In genomic region chr9:121485618-121486531, GRCh38 we compare ENCODE assay signal across 14 cellular contexts. TPM values are rescaled to one million over a fixed set of nuclear protein-coding genes. Genes with fewer than 3 reads are reported as not detected.
DNase-seq lines count a peak whose midpoint lies in the region; ATAC-seq and TF ChIP-seq lines count a peak whose summit lies in the region.
"Had no signal": no experiment of that assay in that cellular context is flagged by ENCODE, and none has a peak within 500 bp of the region (broad histone marks: within the 10 kb centered on the region; RNA-seq: fewer than 3 reads in every experiment).

No MANE protein-coding gene starts in this region.

- DNase-seq in GDM1 (lab: John Stamatoyannopoulos, UW) (peak; percentile 61), activated B cell treated with CpG ODN at 0.5 μM for 24 hours (no peak), right cardiac atrium (no peak), sigmoid colon (no peak), 8988T (no peak)
- DNase-seq in activated naive CD4-positive, alpha-beta T cell treated with anti-CD3 and anti-CD28 coated beads for 36 hours = no peak
- DNase-seq: BE2C, kidney glomerular epithelial cell, MM.1S, retina had no signal

- H3K9me3 ChIP-seq in right cardiac atrium (ENCODE audit: control insufficient read depth, low read length) (no peaks in the 10 kb centered on the region), sigmoid colon (no peaks in the 10 kb centered on the region)
- H3K9me3 ChIP-seq: BE2C had no signal

- intact Hi-C loops in activated B cell treated with CpG ODN at 0.5 μM for 24 hours (cut with micrococcal nuclease) (loop anchor here (1.0 kb wide), 1 partner anchor 12 kb away; no protein-coding TSS in a partner anchor), right cardiac atrium (cut with DNase I) (no loop called here), sigmoid colon (cut with DNase I) (no loop called here)
- intact Hi-C loops in activated naive CD4-positive, alpha-beta T cell treated with anti-CD3 and anti-CD28 coated beads for 36 hours (cut with micrococcal nuclease) = no loop called here

- peaks cover 21% of the 10 kb centered on the region for H3K4me1 ChIP-seq in right cardiac atrium (ENCODE audit: control insufficient read depth, insufficient read depth, low read length)
- peaks cover 0 to 12% (median 0%) of the 10 kb centered on the region in 4 donors for H3K4me1 ChIP-seq in sigmoid colon

- H3K36me3 Mint-ChIP-seq in activated B cell treated with CpG ODN at 0.5 μM for 24 hours (ENCODE audit: low read depth) = no peaks in the 10 kb centered on the region
- H3K36me3 Mint-ChIP-seq in activated naive CD4-positive, alpha-beta T cell treated with anti-CD3 and anti-CD28 coated beads for 36 hours (ENCODE audit: low read depth) = no peaks in the 10 kb centered on the region

- no peaks in the 10 kb centered on the region for H3K9me3 Mint-ChIP-seq in activated B cell treated with CpG ODN at 0.5 μM for 24 hours
- H3K9me3 Mint-ChIP-seq in activated naive CD4-positive, alpha-beta T cell treated with anti-CD3 and anti-CD28 coated beads for 36 hours = no peaks in the 10 kb centered on the region
- H3K9me3 Mint-ChIP-seq: T-helper 1 cell treated with Interleukin-12 subunit alpha and Interleukin-12 subunit beta and Interleukin-4 antibody, amounts not matched to agents 30 μg/mL and 1 μg/mL, for 36 hours had no signal

- peak overlapping the region; percentile 54 for H3K4me3 Mint-ChIP-seq in activated B cell treated with CpG ODN at 0.5 μM for 24 hours
- H3K4me3 Mint-ChIP-seq in activated naive CD4-positive, alpha-beta T cell treated with anti-CD3 and anti-CD28 coated beads for 36 hours = no peak overlapping the region
- H3K4me3 Mint-ChIP-seq: T-helper 1 cell treated with Interleukin-12 subunit alpha and Interleukin-12 subunit beta and Interleukin-4 antibody, amounts not matched to agents 30 μg/mL and 1 μg/mL, for 36 hours had no signal

- no peaks in the 10 kb centered on the region for H3K27me3 Mint-ChIP-seq in activated B cell treated with CpG ODN at 0.5 μM for 24 hours
- no peaks in the 10 kb centered on the region for H3K27me3 Mint-ChIP-seq in activated naive CD4-positive, alpha-beta T cell treated with anti-CD3 and anti-CD28 coated beads for 36 hours (ENCODE audit: low read depth)

- POLR2A ChIA-PET in activated B cell treated with CpG ODN at 0.5 μM for 24 hours (lab: Charles Lee) = interaction anchor here (1.2 kb wide), 1 partner anchor 8 kb away, joined by 3 read pairs; no protein-coding TSS in a partner anchor

- WGBS in right cardiac atrium = 75% methylated on average over 9 of the region's 9 CpGs
- 69 to 87% methylated on average over 9 of the region's 9 CpGs for WGBS in sigmoid colon, 2 donors

- H3K27ac Mint-ChIP-seq in activated B cell treated with CpG ODN at 0.5 μM for 24 hours = peak overlapping the region; percentile 72
- H3K27ac Mint-ChIP-seq in activated naive CD4-positive, alpha-beta T cell treated with anti-CD3 and anti-CD28 coated beads for 36 hours = no peak overlapping the region
- H3K27ac Mint-ChIP-seq: T-helper 1 cell treated with Interleukin-12 subunit alpha and Interleukin-12 subunit beta and Interleukin-4 antibody, amounts not matched to agents 30 μg/mL and 1 μg/mL, for 36 hours had no signal

- H3K27ac ChIP-seq in right cardiac atrium (ENCODE audit: low read length) (peak overlapping the region; percentile 81), sigmoid colon (peak overlapping the region; percentile 31 to 73 (median 44))

- TF ChIP-seq CTCF in activated B cell treated with CpG ODN at 0.5 μM for 24 hours (IDR thresholded peaks at IDR 0.05) (no peak), sigmoid colon (IDR thresholded peaks at IDR 0.05) (no peak)

- CTCF ChIA-PET in activated B cell treated with CpG ODN at 0.5 μM for 24 hours (lab: Charles Lee) = interaction anchor here (0.9 kb wide), 1 partner anchor 548 kb away, joined by 3 read pairs; no protein-coding TSS in a partner anchor
- CTCF ChIA-PET in activated naive CD4-positive, alpha-beta T cell treated with anti-CD3 and anti-CD28 coated beads for 36 hours (lab: Charles Lee) = interaction anchor here (0.5 kb wide), 1 partner anchor 23 kb away, joined by 3 read pairs; no protein-coding TSS in a partner anchor

- H3K27me3 ChIP-seq in right cardiac atrium (ENCODE audit: control insufficient read depth, insufficient read depth) (no peaks in the 10 kb centered on the region), sigmoid colon (no peaks in the 10 kb centered on the region)
- H3K27me3 ChIP-seq: BE2C had no signal

- H3K36me3 ChIP-seq in sigmoid colon = no peaks in the 10 kb centered on the region
- H3K36me3 ChIP-seq: BE2C had no signal

- ATAC-seq in activated B cell treated with CpG ODN at 0.5 μM for 24 hours (ENCODE audit: low read depth) (peak; percentile 54), right cardiac atrium (peak; percentile 36 to 51), HG02885 (IDR thresholded peaks at IDR 0.05; ENCODE audit: poor library complexity, unreplicated experiment) (no peak), GM19463 (IDR thresholded peaks at IDR 0.05; ENCODE audit: unreplicated experiment) (no peak)
- ATAC-seq: HCT116 had no signal

- TF ChIP-seq POLR2A in sigmoid colon (IDR thresholded peaks at IDR 0.05) = no peak

- H3K4me1 Mint-ChIP-seq in activated B cell treated with CpG ODN at 0.5 μM for 24 hours = peaks cover 36% of the 10 kb centered on the region
- H3K4me1 Mint-ChIP-seq in activated naive CD4-positive, alpha-beta T cell treated with anti-CD3 and anti-CD28 coated beads for 36 hours (ENCODE audit: low read depth) = no peaks in the 10 kb centered on the region

- H3K4me3 ChIP-seq in right cardiac atrium (ENCODE audit: low read length) (no peak overlapping the region), sigmoid colon (no peak overlapping the region)

- TF ChIP-seq EP300 in sigmoid colon (IDR thresholded peaks at IDR 0.05) = no peak

RNA-seq across cellular contexts. Expression of gene GGTA1, which starts 13.8 kb away (rescaled TPM):
- total RNA-seq in activated B cell treated with CpG ODN at 0.5 μM for 24 hours (not detected in 2 replicates), right cardiac atrium (10 to 100 TPM; 12.3 to 30.1 (median 22.3) TPM), sigmoid colon (10 to 100 TPM in 2 of 4 donors, 1 to 10 TPM in 2; 5.5 to 12.8 (median 8.7) TPM)
- polyA plus RNA-seq in right cardiac atrium (42.5 TPM), sigmoid colon (10 to 100 TPM in 1 of 3 donors, 1 to 10 TPM in 2; 3.6 to 18.0 (median 5.1) TPM)
- not detected for total RNA-seq in activated naive CD4-positive, alpha-beta T cell treated with anti-CD3 and anti-CD28 coated beads for 36 hours

Comparison
In these comparisons a context has a peak if more than half of its experiments do, and no peak if none do; other contexts are left out.
1. ATAC-seq: peak in activated B cell treated with CpG ODN at 0.5 μM for 24 hours (single experiment) and right cardiac atrium (2 of 2); none in HG02885 (single experiment) and GM19463 (single experiment).